8 cellular contexts compared by ENCODE assay signal in genomic region chr16:50368410-50369132, GRCh38. TPM values are rescaled to one million over a fixed set of nuclear protein-coding genes. Genes with fewer than 3 reads are reported as not detected.
A peak's percentile ranks its signal among the peaks of the same experiment; 100 is the strongest.
DNase-seq lines count a peak whose midpoint lies in the region; ATAC-seq lines count a peak whose summit lies in the region.

Gene BRD7 (minus strand): TSS chr16:50368988. CDS start chr16:50368774, 214 bp downstream.

- peaks cover 6% of the 10 kb centered on the region for H3K27me3 ChIP-seq in NT2/D1 (ENCODE audit: insufficient read depth, insufficient read length)

- peaks cover 34% of the 10 kb centered on the region for H3K36me3 ChIP-seq in NT2/D1 (ENCODE audit: insufficient read depth, insufficient read length, low read length)

- peak; percentile 69 for ATAC-seq in GM18520 (IDR thresholded peaks at IDR 0.05; ENCODE audit: unreplicated experiment)
- peak; percentile 51 for ATAC-seq in HG03064 (IDR thresholded peaks at IDR 0.05; ENCODE audit: low read depth, unreplicated experiment)
- peak; percentile 81 for ATAC-seq in esophagus mucosa

- DNase-seq in AG08396 (ENCODE audit: low spot score) (peak; percentile 95), NT2/D1 (ENCODE audit: low read depth, low spot score) (no peak), activated T-cell treated with anti-CD3 and anti-CD28 coated beads for 1 hour (ENCODE audit: low read depth) (peak; percentile 55), myocyte (ENCODE audit: low read depth) (peak; percentile 70)
- peak; percentile 21 to 66 for DNase-seq in stimulated activated CD8-positive, alpha-beta memory T cell treated with anti-CD3 and anti-CD28 coated beads, Interleukin-7, amount 100 ng/mL, for 4 hours (ENCODE audit: low read depth in 2 of 2)

- H3K4me3 ChIP-seq in NT2/D1 (ENCODE audit: insufficient read length, low read depth), result peak within 1 kb of the TSS; percentile 76

- no peaks in the 10 kb centered on the region for H3K9me3 ChIP-seq in NT2/D1 (ENCODE audit: insufficient read depth, low read length)

- peaks cover 7% of the 10 kb centered on the region for H3K4me1 ChIP-seq in NT2/D1 (ENCODE audit: insufficient read depth, insufficient read length)

- peak within 1 kb of the TSS; percentile 86 for H3K9ac ChIP-seq in NT2/D1 (ENCODE audit: insufficient read length, low read depth)

RNA-seq across cellular contexts. Expression of gene BRD7, which starts in this region (rescaled TPM):
- total RNA-seq in esophagus mucosa (63.9 TPM), myocyte (47.9 and 56.3 TPM in 2 replicates)
- 37.9 TPM for polyA plus RNA-seq in myocyte (2012)
